In genomic region chr16:53502331-53503269, GRCh38 we compare ENCODE assay signal across 8 cellular contexts. TPM values are rescaled to one million over a fixed set of nuclear protein-coding genes. Genes with fewer than 3 reads are reported as not detected.
DNase-seq lines count a peak whose midpoint lies in the region; ATAC-seq and TF ChIP-seq lines count a peak whose summit lies in the region.

Gene AKTIP, minus strand, starts transcription at chr16:53503209. Its CDS starts 2,950 bp downstream, at chr16:53500259.

- peaks cover 25 to 38% of the 10 kb centered on the region in 2 donors for H3K4me1 ChIP-seq in naive thymus-derived CD4-positive, alpha-beta T cell (ENCODE audit: control insufficient read depth in 2 of 2, insufficient read depth in 2 of 2, low read length in 2 of 2)
- H3K4me1 ChIP-seq in thoracic aorta (ENCODE audit: control insufficient read depth in 1 of 2, low read depth in 2 of 2): peaks cover 12 to 36% of the 10 kb centered on the region in 2 donors

- CTCF ChIA-PET in naive thymus-derived CD4-positive, alpha-beta T cell (lab: Charles Lee): interaction anchor here (0.9 kb wide), 1 partner anchor 67 kb away, joined by 4 read pairs; no protein-coding TSS in a partner anchor

- TF ChIP-seq CTCF in fibroblast of mammary gland (conservative IDR thresholded peaks at IDR 0.05; ENCODE audit: control insufficient read depth, insufficient read depth, low read depth, low read length) (no peak), thoracic aorta (IDR thresholded peaks at IDR 0.05) (no peak)

- H3K27ac Mint-ChIP-seq in naive thymus-derived CD4-positive, alpha-beta T cell: peak within 1 kb of the TSS; percentile 91 to 98 (median 94)

- H3K36me3 Mint-ChIP-seq in activated T-cell treated with anti-CD3 and anti-CD28 coated beads, Interleukin-2, amount 50 U/mL, for 4 hours (ENCODE audit: insufficient read depth): peaks cover 14% of the 10 kb centered on the region
- peaks cover 0 to 31% (median 21%) of the 10 kb centered on the region in 5 donors for H3K36me3 Mint-ChIP-seq in naive thymus-derived CD4-positive, alpha-beta T cell

- no peaks in the 10 kb centered on the region for H3K27me3 Mint-ChIP-seq in activated T-cell treated with anti-CD3 and anti-CD28 coated beads, Interleukin-2, amount 50 U/mL, for 4 hours (ENCODE audit: low read depth)
- no peaks in the 10 kb centered on the region for H3K27me3 Mint-ChIP-seq in naive thymus-derived CD4-positive, alpha-beta T cell

- intact Hi-C loops in naive thymus-derived CD4-positive, alpha-beta T cell (cut with micrococcal nuclease): loop anchor here (1.0 to 5.0 kb wide), 12 partner anchors 14 to 448 kb away; partner anchors contain the start of genes FTO (in 2 of the 2) and CHD9 (in 1 of the 2)

- no peaks in the 10 kb centered on the region for H3K27me3 ChIP-seq in naive thymus-derived CD4-positive, alpha-beta T cell (ENCODE audit: control insufficient read depth in 2 of 2, insufficient read depth in 2 of 2, low read length in 2 of 2)
- no peaks in the 10 kb centered on the region for H3K27me3 ChIP-seq in thoracic aorta (replicated peaks; ENCODE audit: insufficient read depth)

- peaks cover 53% of the 10 kb centered on the region for H3K4me1 Mint-ChIP-seq in activated T-cell treated with anti-CD3 and anti-CD28 coated beads, Interleukin-2, amount 50 U/mL, for 4 hours (ENCODE audit: low read depth)
- peaks cover 37 to 61% (median 50%) of the 10 kb centered on the region in 7 donors for H3K4me1 Mint-ChIP-seq in naive thymus-derived CD4-positive, alpha-beta T cell

- DNase-seq in NCI-H1105 (lab: John Stamatoyannopoulos, UW) (peak; percentile 77), NCI-H1105 treated with DMSO at 0.1 percent for 48 hours (lab: John Stamatoyannopoulos, UW) (no peak), NCI-H2107 treated with DMSO at 0.1 percent for 48 hours (lab: John Stamatoyannopoulos, UW; ENCODE audit: unreplicated experiment) (peak; percentile 56), fibroblast of mammary gland (ENCODE audit: low read depth) (peak; percentile 35), thoracic aorta (ENCODE audit: low spot score) (no peak)
- peak; percentile 10 for DNase-seq in activated T-cell treated with anti-CD3 and anti-CD28 coated beads, Interleukin-2, amount 50 U/mL, for 4 hours
- DNase-seq in naive thymus-derived CD4-positive, alpha-beta T cell: peak in 5 of 9 donors; percentile 25 to 38 (median 31)

- peak within 1 kb of the TSS; percentile 90 for H3K4me3 Mint-ChIP-seq in activated T-cell treated with anti-CD3 and anti-CD28 coated beads, Interleukin-2, amount 50 U/mL, for 4 hours
- peak within 1 kb of the TSS; percentile 86 to 100 (median 97) for H3K4me3 Mint-ChIP-seq in naive thymus-derived CD4-positive, alpha-beta T cell

- H3K36me3 ChIP-seq in naive thymus-derived CD4-positive, alpha-beta T cell (ENCODE audit: control insufficient read depth in 2 of 3, insufficient read depth in 3 of 3, low read length in 3 of 3): peaks cover 0 to 17% (median 0%) of the 10 kb centered on the region in 3 experiments
- H3K36me3 ChIP-seq in thoracic aorta: peaks cover 6% of the 10 kb centered on the region

- H3K9me3 ChIP-seq in naive thymus-derived CD4-positive, alpha-beta T cell (ENCODE audit: control insufficient read depth in 2 of 3, low read length in 3 of 3): no peaks in the 10 kb centered on the region
- no peaks in the 10 kb centered on the region for H3K9me3 ChIP-seq in thoracic aorta

- H3K27ac ChIP-seq in naive thymus-derived CD4-positive, alpha-beta T cell (ENCODE audit: low read depth, low read length): peak within 1 kb of the TSS; percentile 80
- peak within 1 kb of the TSS; percentile 96 to 97 for H3K27ac ChIP-seq in thoracic aorta

- H3K4me3 ChIP-seq in fibroblast of mammary gland (ENCODE audit: control insufficient read depth, low read depth, low read length) (peak within 1 kb of the TSS; percentile 63), thoracic aorta (peak within 1 kb of the TSS; percentile 90)
- peak within 1 kb of the TSS; percentile 66 for H3K4me3 ChIP-seq in naive thymus-derived CD4-positive, alpha-beta T cell (ENCODE audit: low read length)

- ATAC-seq in HG02610 (IDR thresholded peaks at IDR 0.05; ENCODE audit: unreplicated experiment): peak; percentile 16
- ATAC-seq in activated T-cell treated with anti-CD3 and anti-CD28 coated beads, Interleukin-2, amount 50 U/mL, for 4 hours: peak; percentile 22 to 27
- peak; percentile 19 for ATAC-seq in naive thymus-derived CD4-positive, alpha-beta T cell
- no peak for ATAC-seq in thoracic aorta (ENCODE audit: insufficient number of reproducible peaks, low FRiP score, low read depth)

- POLR2A ChIA-PET in naive thymus-derived CD4-positive, alpha-beta T cell (lab: Charles Lee): interaction anchor here (0.6 to 4.8 kb wide), 18 partner anchors 9 to 219 kb away, joined by 3 to 136 read pairs (median 5); partner anchors contain the start of gene RBL2

- no peaks in the 10 kb centered on the region for H3K9me3 Mint-ChIP-seq in activated T-cell treated with anti-CD3 and anti-CD28 coated beads, Interleukin-2, amount 50 U/mL, for 4 hours
- peaks cover 0 to 1% (median 0%) of the 10 kb centered on the region in 11 donors for H3K9me3 Mint-ChIP-seq in naive thymus-derived CD4-positive, alpha-beta T cell

RNA-seq across cellular contexts. Expression of gene AKTIP, which starts in this region (rescaled TPM):
- 10 to 100 TPM; 22.9 to 28.6 (median 24.5) TPM for total RNA-seq in activated T-cell treated with anti-CD3 and anti-CD28 coated beads, Interleukin-2, amount 50 U/mL, for 4 hours
- total RNA-seq in naive thymus-derived CD4-positive, alpha-beta T cell: 100 to 1,000 TPM in 2 of 5 experiments, 10 to 100 TPM in 3; 42.9 to 122 (median 66.7) TPM
- polyA plus RNA-seq in naive thymus-derived CD4-positive, alpha-beta T cell: 100 to 1,000 TPM; 102 to 130 TPM
- 10 to 100 TPM; 47.0 to 59.5 TPM for total RNA-seq in thoracic aorta

Comparison
In these comparisons a context has a peak if more than half of its experiments do, and no peak if none do; other contexts are left out.
1. DNase-seq: peak in NCI-H1105 (single experiment), NCI-H2107 treated with DMSO at 0.1 percent for 48 hours (single experiment), activated T-cell treated with anti-CD3 and anti-CD28 coated beads, Interleukin-2, amount 50 U/mL, for 4 hours (single experiment), fibroblast of mammary gland (single experiment) and naive thymus-derived CD4-positive, alpha-beta T cell (5 of 9); none in NCI-H1105 treated with DMSO at 0.1 percent for 48 hours (single experiment) and thoracic aorta (single experiment).
2. Peak in every context shown above with its lines, with median percentiles within 50 percentile points of each other: H3K4me3 ChIP-seq.